ENCODE assay signal across 12 cellular contexts in the genomic region with DNA sequence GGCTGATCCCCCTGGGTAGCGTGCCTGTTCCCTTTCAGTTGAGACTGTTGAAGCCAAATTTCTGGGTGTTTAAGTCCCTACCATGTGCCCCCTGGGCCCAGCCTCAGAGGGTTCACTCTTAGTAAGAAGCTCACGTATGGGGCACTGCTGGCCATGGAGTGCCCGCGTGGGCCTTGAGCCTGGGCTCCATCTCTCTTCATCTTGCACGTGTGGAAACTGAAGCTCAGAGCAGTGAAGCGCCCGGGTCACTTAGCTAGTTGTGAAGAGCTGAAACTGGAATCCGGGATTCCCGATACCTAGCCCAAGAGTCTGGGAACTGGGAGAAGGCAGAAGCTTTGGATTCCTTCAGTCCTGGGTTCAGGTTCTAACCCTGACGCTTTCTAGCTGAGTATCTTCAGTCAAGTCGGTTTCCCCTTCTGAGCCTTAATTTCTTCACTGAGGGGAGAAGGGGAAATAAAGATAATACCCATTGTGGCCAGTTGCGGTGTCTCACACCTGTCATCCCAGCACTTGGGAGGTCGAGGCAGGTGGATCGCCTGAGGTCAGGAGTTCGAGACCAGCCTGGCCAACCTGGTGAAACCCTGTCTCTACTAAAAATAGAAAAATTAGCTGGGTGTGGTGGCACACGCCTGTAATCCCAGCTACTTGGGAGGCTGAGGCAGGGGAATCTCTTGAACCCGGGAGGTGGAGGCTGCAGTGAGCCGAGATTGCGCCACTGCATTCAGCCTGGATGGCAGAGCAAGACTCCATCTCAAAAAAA.
DNase-seq lines count a peak whose midpoint lies in the region; ATAC-seq and TF ChIP-seq lines count a peak whose summit lies in the region.
"Had no signal": no experiment of that assay in that cellular context is flagged by ENCODE, and none has a peak within 500 bp of the region (broad histone marks: within the 10 kb centered on the region; RNA-seq: fewer than 3 reads in every experiment).

No MANE protein-coding gene starts in this region.

- H3K9me3 ChIP-seq in HCT116 (ENCODE audit: control insufficient read depth in 1 of 2, insufficient read depth in 1 of 2, low read depth in 1 of 2, low read length in 2 of 2) (no peaks in the 10 kb centered on the region), SJCRH30 (replicated peaks) (no peaks in the 10 kb centered on the region), hepatocyte (ENCODE audit: low read depth) (no peaks in the 10 kb centered on the region), sigmoid colon (no peaks in the 10 kb centered on the region)
- H3K9me3 ChIP-seq: Peyer's patch, thoracic aorta had no signal

- TF ChIP-seq EP300 in sigmoid colon (IDR thresholded peaks at IDR 0.05): no peak

- no peak for DNase-seq in HCT116 (ENCODE audit: low read depth, low spot score)
- DNase-seq in SJCRH30: no peak
- no peak for DNase-seq in hepatocyte (ENCODE audit: low spot score)
- DNase-seq in sigmoid colon: peak; percentile 25
- no peak for DNase-seq in SIG-M5 (lab: John Stamatoyannopoulos, UW)
- no peak for DNase-seq in NCI-H187 (lab: John Stamatoyannopoulos, UW)
- DNase-seq: NCI-H1105; stimulated activated CD4-positive, alpha-beta T cell treated with anti-CD3 and anti-CD28 coated beads, Interleukin-4, amount 100 ng/mL, for 1 hour had no signal

- POLR2A ChIA-PET in HCT116 (lab: Charles Lee): no interaction called here

- H3K27ac ChIP-seq in HCT116 (ENCODE audit: low read depth, low read length) (peak overlapping the region; percentile 48; the same call in 1 of the 2 replicates), SJCRH30 (peak overlapping the region; percentile 92), hepatocyte (peak overlapping the region; percentile 94), sigmoid colon (no peak overlapping the region)
- H3K27ac ChIP-seq: thoracic aorta had no signal

- TF ChIP-seq RAD21 in HCT116 (IDR thresholded peaks at IDR 0.05; ENCODE audit: low read depth): no peak

- H3K36me3 ChIP-seq in HCT116 (ENCODE audit: control insufficient read depth in 1 of 2, insufficient read depth in 2 of 2, low read length in 2 of 2): no peaks in the 10 kb centered on the region
- H3K36me3 ChIP-seq in SJCRH30: no peaks in the 10 kb centered on the region
- no peaks in the 10 kb centered on the region for H3K36me3 ChIP-seq in hepatocyte (replicated peaks; ENCODE audit: insufficient read depth, low read depth)
- H3K36me3 ChIP-seq in sigmoid colon: no peaks in the 10 kb centered on the region
- H3K36me3 ChIP-seq: Peyer's patch, thoracic aorta had no signal

- RAD21 ChIA-PET in HCT116 (lab: Charles Lee; ENCODE audit: low non-redundant PET in 1 of 2, low total read pairs in 2 of 2, uncharacterized antibody in 2 of 2, unreplicated experiment in 2 of 2): no interaction called here

- no TSS peak for BruUV-seq in HCT116 (replicated peaks; lab: Mats Ljungman, UMichigan)

- TF ChIP-seq POLR2A in HCT116 (IDR thresholded peaks at IDR 0.05; ENCODE audit: borderline replicate concordance, extremely low read depth, insufficient read depth, insufficient read length) (no peak), sigmoid colon (IDR thresholded peaks at IDR 0.05) (no peak)

- H2AFZ ChIP-seq in HCT116 (ENCODE audit: low read depth, low read length, poor library complexity, severe bottlenecking): no peak overlapping the region
- H2AFZ ChIP-seq in hepatocyte: no peak overlapping the region

- H3K79me2 ChIP-seq in HCT116 (ENCODE audit: insufficient read depth, low read length) (no peaks in the 10 kb centered on the region), hepatocyte (no peaks in the 10 kb centered on the region)

- H3K27me3 ChIP-seq in HCT116 (ENCODE audit: insufficient read depth, low read length): no peaks in the 10 kb centered on the region
- no peaks in the 10 kb centered on the region for H3K27me3 ChIP-seq in SJCRH30
- H3K27me3 ChIP-seq in hepatocyte: no peaks in the 10 kb centered on the region
- H3K27me3 ChIP-seq in sigmoid colon: no peaks in the 10 kb centered on the region
- H3K27me3 ChIP-seq: Peyer's patch had no signal

- peak overlapping the region in 1 of 2 experiments; percentile 19; a peak in 1 of 4 replicates for H3K4me3 ChIP-seq in HCT116 (replicated peaks in 1 of 2; ENCODE audit: low read depth in 1 of 2, low read length in 2 of 2)
- H3K4me3 ChIP-seq in SJCRH30: no peak overlapping the region
- H3K4me3 ChIP-seq in hepatocyte: no peak overlapping the region
- no peak overlapping the region for H3K4me3 ChIP-seq in sigmoid colon
- H3K4me3 ChIP-seq: Peyer's patch, thoracic aorta had no signal

- H4K20me1 ChIP-seq in HCT116 (ENCODE audit: insufficient read depth) (no peaks in the 10 kb centered on the region), hepatocyte (ENCODE audit: insufficient read depth, poor library complexity, severe bottlenecking) (no peaks in the 10 kb centered on the region)

- peaks cover 42 to 63% of the 10 kb centered on the region in 2 experiments for H3K4me1 ChIP-seq in HCT116 (ENCODE audit: control insufficient read depth in 1 of 2, insufficient read depth in 2 of 2, low read length in 2 of 2)
- peaks cover 27% of the 10 kb centered on the region for H3K4me1 ChIP-seq in SJCRH30
- H3K4me1 ChIP-seq in hepatocyte (ENCODE audit: insufficient read depth): peaks cover 26% of the 10 kb centered on the region
- H3K4me1 ChIP-seq in sigmoid colon: peaks cover 0 to 4% (median 1%) of the 10 kb centered on the region in 4 donors

- intact Hi-C loops in HCT116 (cut with micrococcal nuclease): no loop called here
- intact Hi-C loops in sigmoid colon (cut with DNase I): no loop called here

- WGBS in hepatocyte (ENCODE audit: low lambda C conversion rate, missing lambda C conversion rate): 90% methylated on average over 18 of the region's 19 CpGs
- 82 to 90% methylated on average over 19 of the region's 19 CpGs for WGBS in sigmoid colon, 2 donors

- peak overlapping the region; percentile 45; the same call in 1 of the 2 replicates for H3K9ac ChIP-seq in HCT116 (ENCODE audit: low read length)

- ATAC-seq in HCT116 (no peak), GM21360 (IDR thresholded peaks at IDR 0.05; ENCODE audit: unreplicated experiment) (no peak), GM21737 (IDR thresholded peaks at IDR 0.05; ENCODE audit: unreplicated experiment) (no peak)

- peak overlapping the region; percentile 66 for H3K4me2 ChIP-seq in HCT116 (ENCODE audit: low read length)
- no peak overlapping the region for H3K4me2 ChIP-seq in hepatocyte

- CTCF ChIA-PET in HCT116 (lab: Charles Lee): no interaction called here

- TF ChIP-seq CTCF in HCT116 (IDR thresholded peaks at IDR 0.05 in 2 of 3, conservative IDR thresholded peaks at IDR 0.05 in 1 of 3; ENCODE audit: borderline replicate concordance in 1 of 3, insufficient read depth in 1 of 3, low read depth in 2 of 3, low read length in 2 of 3) (no peak), hepatocyte (IDR thresholded peaks at IDR 0.05; ENCODE audit: poor library complexity) (no peak), sigmoid colon (IDR thresholded peaks at IDR 0.05) (no peak)

- no peaks in the 10 kb centered on the region for H3K9me2 ChIP-seq in HCT116 (ENCODE audit: insufficient read depth)
- H3K9me2 ChIP-seq in hepatocyte (replicated peaks; ENCODE audit: insufficient read depth): no peaks in the 10 kb centered on the region

TF ChIP-seq in HCT116, 20 proteins besides CTCF, POLR2A, EP300 and RAD21:
- TF ChIP-seq SIN3A (IDR thresholded peaks at IDR 0.05; ENCODE audit: low read depth) (no peak), JUND (IDR thresholded peaks at IDR 0.05) (no peak), ELF1 (IDR thresholded peaks at IDR 0.05; ENCODE audit: borderline replicate concordance, low read depth) (no peak), CEBPB (IDR thresholded peaks at IDR 0.05; ENCODE audit: low read depth) (no peak), SRF (IDR thresholded peaks at IDR 0.05; ENCODE audit: low read depth) (no peak), FOSL1 (IDR thresholded peaks at IDR 0.05; ENCODE audit: low read depth) (no peak), SP1 (IDR thresholded peaks at IDR 0.05; ENCODE audit: low read depth) (no peak), TCF7L2 (IDR thresholded peaks at IDR 0.05; ENCODE audit: borderline replicate concordance, extremely low read depth, insufficient read depth, insufficient read length) (no peak), EZH2 (IDR thresholded peaks at IDR 0.05) (no peak), CBX3 (IDR thresholded peaks at IDR 0.05; ENCODE audit: low read depth) (no peak), POLR2AphosphoS5 (IDR thresholded peaks at IDR 0.05; ENCODE audit: low read depth, low read length) (no peak), EZH2phosphoT487 (IDR thresholded peaks at IDR 0.05; ENCODE audit: borderline replicate concordance) (no peak)
- TF ChIP-seq, protein P1, sequence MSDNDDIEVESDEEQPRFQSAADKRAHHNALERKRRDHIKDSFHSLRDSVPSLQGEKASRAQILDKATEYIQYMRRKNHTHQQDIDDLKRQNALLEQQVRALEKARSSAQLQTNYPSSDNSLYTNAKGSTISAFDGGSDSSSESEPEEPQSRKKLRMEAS (IDR thresholded peaks at IDR 0.05): no peak
- TF ChIP-seq, protein P2, sequence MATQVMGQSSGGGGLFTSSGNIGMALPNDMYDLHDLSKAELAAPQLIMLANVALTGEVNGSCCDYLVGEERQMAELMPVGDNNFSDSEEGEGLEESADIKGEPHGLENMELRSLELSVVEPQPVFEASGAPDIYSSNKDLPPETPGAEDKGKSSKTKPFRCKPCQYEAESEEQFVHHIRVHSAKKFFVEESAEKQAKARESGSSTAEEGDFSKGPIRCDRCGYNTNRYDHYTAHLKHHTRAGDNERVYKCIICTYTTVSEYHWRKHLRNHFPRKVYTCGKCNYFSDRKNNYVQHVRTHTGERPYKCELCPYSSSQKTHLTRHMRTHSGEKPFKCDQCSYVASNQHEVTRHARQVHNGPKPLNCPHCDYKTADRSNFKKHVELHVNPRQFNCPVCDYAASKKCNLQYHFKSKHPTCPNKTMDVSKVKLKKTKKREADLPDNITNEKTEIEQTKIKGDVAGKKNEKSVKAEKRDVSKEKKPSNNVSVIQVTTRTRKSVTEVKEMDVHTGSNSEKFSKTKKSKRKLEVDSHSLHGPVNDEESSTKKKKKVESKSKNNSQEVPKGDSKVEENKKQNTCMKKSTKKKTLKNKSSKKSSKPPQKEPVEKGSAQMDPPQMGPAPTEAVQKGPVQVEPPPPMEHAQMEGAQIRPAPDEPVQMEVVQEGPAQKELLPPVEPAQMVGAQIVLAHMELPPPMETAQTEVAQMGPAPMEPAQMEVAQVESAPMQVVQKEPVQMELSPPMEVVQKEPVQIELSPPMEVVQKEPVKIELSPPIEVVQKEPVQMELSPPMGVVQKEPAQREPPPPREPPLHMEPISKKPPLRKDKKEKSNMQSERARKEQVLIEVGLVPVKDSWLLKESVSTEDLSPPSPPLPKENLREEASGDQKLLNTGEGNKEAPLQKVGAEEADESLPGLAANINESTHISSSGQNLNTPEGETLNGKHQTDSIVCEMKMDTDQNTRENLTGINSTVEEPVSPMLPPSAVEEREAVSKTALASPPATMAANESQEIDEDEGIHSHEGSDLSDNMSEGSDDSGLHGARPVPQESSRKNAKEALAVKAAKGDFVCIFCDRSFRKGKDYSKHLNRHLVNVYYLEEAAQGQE (IDR thresholded peaks at IDR 0.05; ENCODE audit: low read depth): no peak
TF ChIP-seq in HCT116: peak in this region for 0.

Comparison
In these comparisons a context has a peak if more than half of its experiments do, and no peak if none do; other contexts are left out.
1. H3K27ac ChIP-seq: peak in HCT116 (single experiment), SJCRH30 (single experiment) and hepatocyte (single experiment); none in sigmoid colon (0 of 4).